ENCODE assay signal across 19 cellular contexts in the genomic region with DNA sequence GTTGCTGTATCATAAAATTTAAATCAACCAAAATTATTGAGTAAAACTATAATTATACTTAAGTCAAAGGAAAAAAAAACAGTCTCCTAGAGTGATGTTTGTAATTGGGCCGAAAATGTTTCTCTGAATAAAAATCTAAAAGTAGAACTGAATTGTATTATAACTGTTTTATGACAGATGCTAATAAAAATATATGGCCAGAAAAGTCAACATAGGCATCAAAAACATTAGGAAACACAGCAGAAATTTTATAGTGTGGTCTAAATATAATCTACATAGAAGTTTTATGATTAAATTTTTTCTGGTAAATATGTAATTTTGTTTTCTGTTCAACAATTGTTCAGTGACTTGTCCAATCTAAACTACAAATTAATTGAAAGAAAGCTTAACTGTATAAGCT.
A peak's percentile ranks its signal among the peaks of the same experiment; 100 is the strongest.
DNase-seq lines count a peak whose midpoint lies in the region; ATAC-seq and TF ChIP-seq lines count a peak whose summit lies in the region.
"Had no signal": no experiment of that assay in that cellular context is flagged by ENCODE, and none has a peak within 500 bp of the region (broad histone marks: within the 10 kb centered on the region; RNA-seq: fewer than 3 reads in every experiment).

No MANE protein-coding gene starts in this region.

- POLR2A ChIA-PET in SK-N-SH (lab: Yijun Ruan, JAX): no interaction called here
- POLR2A ChIA-PET in CD4-positive, alpha-beta memory T cell (lab: Charles Lee; ENCODE audit: partially characterized antibody): no interaction called here

- no peak overlapping the region for H3K4me3 Mint-ChIP-seq in CD4-positive, alpha-beta memory T cell
- H3K4me3 Mint-ChIP-seq: B cell; CD8-positive, alpha-beta memory T cell had no signal

- no peak overlapping the region for H3K9ac ChIP-seq in SK-N-SH
- H3K9ac ChIP-seq: BLaER1 treated with 17β-estradiol and CSF1 and Interleukin-3, amounts not matched to agents 10 nM and 100 nM had no signal

- no peak for DNase-seq in SK-N-SH
- DNase-seq in NCI-H69 (lab: John Stamatoyannopoulos, UW): peak; percentile 22
- DNase-seq in left colon: no peak
- DNase-seq in activated naive CD4-positive, alpha-beta T cell treated with Interleukin-2 at 50 U/mL for 16 hours: no peak
- no peak for DNase-seq in CD4-positive, alpha-beta memory T cell
- no peak for DNase-seq in occipital lobe (lab: John Stamatoyannopoulos, UW)
- no peak for DNase-seq in ACHN
- DNase-seq: 8988T; CD8-positive, alpha-beta memory T cell; COR-L47; DMS 273 treated with DMSO at 0.1 percent for 48 hours; DMS53; DND-41; EL had no signal

- no peaks in the 10 kb centered on the region for H3K36me3 Mint-ChIP-seq in CD4-positive, alpha-beta memory T cell
- H3K36me3 Mint-ChIP-seq: CD8-positive, alpha-beta memory T cell had no signal

- peaks cover 0 to 7% of the 10 kb centered on the region in 2 experiments; a peak in 1 of 4 replicates for H3K4me1 ChIP-seq in SK-N-SH (ENCODE audit: control insufficient read depth in 1 of 2, insufficient read depth in 2 of 2, low read depth in 1 of 2, low read length in 1 of 2)
- no peaks in the 10 kb centered on the region for H3K4me1 ChIP-seq in CD4-positive, alpha-beta memory T cell (ENCODE audit: insufficient read depth, low read length)
- H3K4me1 ChIP-seq: BLaER1 treated with 17β-estradiol and CSF1 and Interleukin-3, amounts not matched to agents 10 nM and 100 nM; HAP-1 had no signal

- ATAC-seq in SK-N-SH treated with all-trans-retinoic acid at 6 μM for 48 hours: no peak
- peak; percentile 62 for ATAC-seq in left colon
- ATAC-seq: GM12878 had no signal

- H3K79me2 ChIP-seq in SK-N-SH (ENCODE audit: insufficient read depth): no peaks in the 10 kb centered on the region

- H3K36me3 ChIP-seq in SK-N-SH (replicated peaks in 1 of 2; ENCODE audit: control insufficient read depth in 1 of 2, insufficient read depth in 2 of 2, low read length in 1 of 2): no peaks in the 10 kb centered on the region
- H3K36me3 ChIP-seq in CD4-positive, alpha-beta memory T cell (ENCODE audit: insufficient read depth, low read length): no peaks in the 10 kb centered on the region
- H3K36me3 ChIP-seq: BLaER1 treated with 17β-estradiol and CSF1 and Interleukin-3, amounts not matched to agents 10 nM and 100 nM; HAP-1 had no signal

- TF ChIP-seq CTCF in SK-N-SH (IDR thresholded peaks at IDR 0.05): no peak

- H3K4me3 ChIP-seq in SK-N-SH (ENCODE audit: low read depth in 2 of 2, low read length in 1 of 2): no peak overlapping the region
- no peak overlapping the region for H3K4me3 ChIP-seq in CD4-positive, alpha-beta memory T cell (ENCODE audit: low read length in 2 of 2)
- H3K4me3 ChIP-seq: BLaER1 treated with 17β-estradiol and CSF1 and Interleukin-3, amounts not matched to agents 10 nM and 100 nM; GM12878; HAP-1 had no signal

- no peaks in the 10 kb centered on the region for H3K4me1 Mint-ChIP-seq in CD4-positive, alpha-beta memory T cell
- H3K4me1 Mint-ChIP-seq: B cell; CD8-positive, alpha-beta memory T cell had no signal

- no peaks in the 10 kb centered on the region for H3K27me3 Mint-ChIP-seq in CD4-positive, alpha-beta memory T cell
- H3K27me3 Mint-ChIP-seq: B cell; CD8-positive, alpha-beta memory T cell had no signal

- H3K9me3 ChIP-seq in SK-N-SH: no peaks in the 10 kb centered on the region
- no peaks in the 10 kb centered on the region for H3K9me3 ChIP-seq in CD4-positive, alpha-beta memory T cell (ENCODE audit: control insufficient read depth in 1 of 2, low read length in 2 of 2)
- H3K9me3 ChIP-seq: BLaER1 treated with 17β-estradiol and CSF1 and Interleukin-3, amounts not matched to agents 10 nM and 100 nM; HAP-1 had no signal

- intact Hi-C loops in left colon (cut with DNase I, micrococcal nuclease): no loop called here
- intact Hi-C loops in CD4-positive, alpha-beta memory T cell (cut with micrococcal nuclease): no loop called here

- in situ Hi-C loops in ACHN (cut with HindIII; ENCODE audit: low pct_ligation_motif_present, low pct_unique_long_range_greater_than_20kb, low sequenced_read_pairs): no loop called here

- no peak overlapping the region for H3K27ac ChIP-seq in SK-N-SH (ENCODE audit: low read depth in 2 of 2, low read length in 1 of 2)
- H3K27ac ChIP-seq in CD4-positive, alpha-beta memory T cell (ENCODE audit: low read depth, low read length): no peak overlapping the region
- H3K27ac ChIP-seq: BLaER1 treated with 17β-estradiol and CSF1 and Interleukin-3, amounts not matched to agents 10 nM and 100 nM had no signal

- H3K27me3 ChIP-seq in SK-N-SH (ENCODE audit: insufficient read depth): no peaks in the 10 kb centered on the region
- H3K27me3 ChIP-seq in CD4-positive, alpha-beta memory T cell (ENCODE audit: insufficient read depth, low read length): no peaks in the 10 kb centered on the region
- H3K27me3 ChIP-seq: BLaER1 treated with 17β-estradiol and CSF1 and Interleukin-3, amounts not matched to agents 10 nM and 100 nM had no signal

- TF ChIP-seq RAD21 in SK-N-SH (IDR thresholded peaks at IDR 0.05; ENCODE audit: low read length): no peak

- WGBS in SK-N-SH (ENCODE audit: low lambda C conversion rate): 56% methylated on average over 1 of the region's 1 CpG

- no peaks in the 10 kb centered on the region for H4K20me1 ChIP-seq in SK-N-SH (ENCODE audit: insufficient read depth)
- H4K20me1 ChIP-seq: BLaER1 treated with 17β-estradiol and CSF1 and Interleukin-3, amounts not matched to agents 10 nM and 100 nM had no signal

- no peak for TF ChIP-seq EP300 in SK-N-SH (IDR thresholded peaks at IDR 0.05; ENCODE audit: borderline replicate concordance in 1 of 2, low read depth in 1 of 2, low read length in 1 of 2)

- H3K4me2 ChIP-seq in SK-N-SH: no peak overlapping the region
- H3K4me2 ChIP-seq: BLaER1 treated with 17β-estradiol and CSF1 and Interleukin-3, amounts not matched to agents 10 nM and 100 nM had no signal

- peak overlapping the region; percentile 17; the same call in 1 of the 2 replicates for H2AFZ ChIP-seq in SK-N-SH (ENCODE audit: low read depth)

- no peaks in the 10 kb centered on the region for H3K9me2 ChIP-seq in SK-N-SH

- no peaks in the 10 kb centered on the region for H3F3A ChIP-seq in SK-N-SH (replicated peaks; ENCODE audit: insufficient read depth)

- CTCF ChIA-PET in SK-N-SH (lab: Yijun Ruan, JAX): interaction anchor here (1.1 to 1.4 kb wide), 2 partner anchors 17 to 309 kb away, joined by 3 to 4 read pairs; no protein-coding TSS in a partner anchor
- CTCF ChIA-PET in CD4-positive, alpha-beta memory T cell (lab: Charles Lee; ENCODE audit: partially characterized antibody): no interaction called here

- H3K27ac Mint-ChIP-seq in CD4-positive, alpha-beta memory T cell: no peak overlapping the region
- H3K27ac Mint-ChIP-seq: B cell; CD8-positive, alpha-beta memory T cell had no signal

- peaks cover 0 to 10% (median 0%) of the 10 kb centered on the region in 8 donors for H3K9me3 Mint-ChIP-seq in CD4-positive, alpha-beta memory T cell

TF ChIP-seq in SK-N-SH, 30 proteins besides CTCF, POLR2A, EP300 and RAD21:
- TF ChIP-seq GABPA (IDR thresholded peaks at IDR 0.05; ENCODE audit: low read depth) (no peak), SMC3 (IDR thresholded peaks at IDR 0.05; ENCODE audit: low read depth, low read length) (no peak), MEF2A (IDR thresholded peaks at IDR 0.05; ENCODE audit: borderline replicate concordance, low read depth) (no peak), TCF12 (IDR thresholded peaks at IDR 0.05) (no peak), SIN3A (IDR thresholded peaks at IDR 0.05; ENCODE audit: borderline replicate concordance, low read depth, low read length) (no peak), YY1 (IDR thresholded peaks at IDR 0.05; ENCODE audit: low read depth) (no peak)
TF ChIP-seq in SK-N-SH: peak in this region for 0.

TF ChIP-seq in SK-N-SH treated with all-trans-retinoic acid at 6 μM for 48 hours, 23 proteins besides CTCF, POLR2A, EP300 and RAD21:
- TF ChIP-seq ARNTL (CRISPR knock-in tag; IDR thresholded peaks at IDR 0.05; ENCODE audit: borderline replicate concordance, low read depth) (no peak), ZFP30 (CRISPR knock-in tag; IDR thresholded peaks at IDR 0.05) (no peak), ISL1 (CRISPR knock-in tag; IDR thresholded peaks at IDR 0.05) (no peak), ZNF565 (CRISPR knock-in tag; conservative IDR thresholded peaks at IDR 0.05; ENCODE audit: low read depth) (no peak), SNAI2 (CRISPR knock-in tag; IDR thresholded peaks at IDR 0.05) (no peak), ZNF8 (CRISPR knock-in tag; IDR thresholded peaks at IDR 0.05) (no peak), TOX (CRISPR knock-in tag; IDR thresholded peaks at IDR 0.05; ENCODE audit: borderline replicate concordance) (no peak), ZFP3 (CRISPR knock-in tag; IDR thresholded peaks at IDR 0.05) (no peak), TCF4 (CRISPR knock-in tag; IDR thresholded peaks at IDR 0.05; ENCODE audit: borderline replicate concordance) (no peak), ZNF70 (CRISPR knock-in tag; IDR thresholded peaks at IDR 0.05) (no peak)
